ENCODE assay signal across 9 cellular contexts in the genomic region with DNA sequence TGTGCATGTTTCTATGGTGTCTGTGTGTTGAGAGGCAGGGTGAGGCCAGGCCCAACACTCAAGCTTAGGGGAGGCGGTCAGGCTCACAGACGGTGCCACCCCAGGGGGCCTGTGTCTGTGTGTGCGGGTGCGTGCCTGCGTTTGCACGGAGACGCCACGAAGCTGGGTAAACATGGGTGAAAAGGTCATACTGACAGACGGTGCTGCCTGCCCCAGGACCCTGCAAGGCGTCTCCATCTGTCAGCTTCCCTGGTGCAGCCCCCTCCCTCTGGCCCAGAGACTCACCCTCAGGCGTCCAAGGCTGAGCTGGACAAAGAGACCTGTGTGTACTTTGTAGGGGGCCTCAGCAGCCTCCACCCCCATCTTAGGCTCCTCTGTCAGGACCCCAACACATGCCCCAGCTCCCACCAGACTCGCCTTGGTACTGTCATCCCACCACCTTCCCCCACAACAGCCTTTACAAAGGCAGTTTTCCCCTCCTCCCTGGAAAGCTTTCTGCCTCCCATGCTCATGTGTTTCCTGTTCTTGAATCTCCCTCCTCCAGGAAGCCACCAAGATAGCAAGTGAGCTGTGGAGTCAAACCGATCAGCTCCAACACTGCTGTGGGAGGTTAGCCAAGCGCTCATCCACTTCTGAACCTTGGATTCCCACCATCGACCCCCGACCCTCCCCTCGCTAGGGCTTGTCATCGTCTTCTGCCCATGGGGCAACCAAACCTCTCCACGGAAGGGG. TPM values are rescaled to one million over a fixed set of nuclear protein-coding genes. Genes with fewer than 3 reads are reported as not detected.
A peak's percentile ranks its signal among the peaks of the same experiment; 100 is the strongest.
DNase-seq lines count a peak whose midpoint lies in the region; ATAC-seq and TF ChIP-seq lines count a peak whose summit lies in the region.
"Had no signal": no experiment of that assay in that cellular context is flagged by ENCODE, and none has a peak within 500 bp of the region (broad histone marks: within the 10 kb centered on the region; RNA-seq: fewer than 3 reads in every experiment).

No MANE protein-coding gene starts in this region.

- no peaks in the 10 kb centered on the region for H3K9me3 Mint-ChIP-seq in activated CD8-positive, alpha-beta memory T cell treated with anti-CD3 and anti-CD28 coated beads, Interleukin-2, amount 10 ng/mL, durations not matched to agents 7 days and 5 days (ENCODE audit: low read depth)

- 51 to 75% methylated on average over 4 of the region's 19 CpGs for WGBS in gastroesophageal sphincter (ENCODE audit: low coverage in 1 of 2), 2 donors
- WGBS in stomach, 5 donors: 49 to 58% (median 54%) methylated on average over 17 to 19 of the region's 19 CpGs

- TF ChIP-seq CTCF in gastroesophageal sphincter (IDR thresholded peaks at IDR 0.05) (no peak), stomach (IDR thresholded peaks at IDR 0.05) (no peak)

- H3K9me3 ChIP-seq in gastroesophageal sphincter (no peaks in the 10 kb centered on the region), stomach (no peaks in the 10 kb centered on the region)

- TF ChIP-seq POLR2A in gastroesophageal sphincter (IDR thresholded peaks at IDR 0.05) (no peak), stomach (IDR thresholded peaks at IDR 0.05) (no peak)

- intact Hi-C loops in stomach (cut with DNase I; ENCODE audit: low total_unique reads): no loop called here

- H3K36me3 ChIP-seq in gastroesophageal sphincter: peaks cover 0 to 6% of the 10 kb centered on the region in 2 donors
- peaks cover 0 to 22% (median 8%) of the 10 kb centered on the region in 4 donors for H3K36me3 ChIP-seq in stomach

- H3K27ac Mint-ChIP-seq in activated CD8-positive, alpha-beta memory T cell treated with anti-CD3 and anti-CD28 coated beads, Interleukin-2, amount 10 ng/mL, durations not matched to agents 7 days and 5 days: no peak overlapping the region

- no peak for DNase-seq in activated CD8-positive, alpha-beta memory T cell treated with anti-CD3 and anti-CD28 coated beads, Interleukin-2, amount 10 ng/mL, durations not matched to agents 7 days and 5 days
- DNase-seq in activated CD8-positive, alpha-beta memory T cell treated with anti-CD3 and anti-CD28 coated beads, Interleukin-2, amount 50 U/mL, for 4 hours: no peak
- DNase-seq in stomach (no peak), UCSD-AML1 (lab: John Stamatoyannopoulos, UW; ENCODE audit: unreplicated experiment) (no peak), GM03348 (ENCODE audit: low spot score) (no peak)
- DNase-seq: NK-92 treated with Interleukin-12 subunit alpha and Interleukin-12 subunit beta, amount 100 ng/mL, for 24 hours had no signal

- peak overlapping the region; percentile 35 for H3K4me3 Mint-ChIP-seq in activated CD8-positive, alpha-beta memory T cell treated with anti-CD3 and anti-CD28 coated beads, Interleukin-2, amount 10 ng/mL, durations not matched to agents 7 days and 5 days

- H3K4me1 Mint-ChIP-seq in activated CD8-positive, alpha-beta memory T cell treated with anti-CD3 and anti-CD28 coated beads, Interleukin-2, amount 10 ng/mL, durations not matched to agents 7 days and 5 days: peaks cover 5% of the 10 kb centered on the region

- TF ChIP-seq EP300 in gastroesophageal sphincter (IDR thresholded peaks at IDR 0.05) (no peak), stomach (IDR thresholded peaks at IDR 0.05) (no peak)

- no peaks in the 10 kb centered on the region for H3K36me3 Mint-ChIP-seq in activated CD8-positive, alpha-beta memory T cell treated with anti-CD3 and anti-CD28 coated beads, Interleukin-2, amount 10 ng/mL, durations not matched to agents 7 days and 5 days

- CTCF ChIA-PET in activated CD8-positive, alpha-beta memory T cell treated with anti-CD3 and anti-CD28 coated beads, Interleukin-2, amount 10 ng/mL, durations not matched to agents 7 days and 5 days (lab: Charles Lee): no interaction called here

- H3K27me3 Mint-ChIP-seq in activated CD8-positive, alpha-beta memory T cell treated with anti-CD3 and anti-CD28 coated beads, Interleukin-2, amount 10 ng/mL, durations not matched to agents 7 days and 5 days: peaks cover 9% of the 10 kb centered on the region

- H3K27me3 ChIP-seq in gastroesophageal sphincter (no peaks in the 10 kb centered on the region), stomach (peaks cover 0 to 8% (median 0%) of the 10 kb centered on the region in 3 donors)

- ATAC-seq in activated CD8-positive, alpha-beta memory T cell treated with anti-CD3 and anti-CD28 coated beads, Interleukin-2, amount 10 ng/mL, durations not matched to agents 7 days and 5 days: no peak
- ATAC-seq in SK-N-SH treated with all-trans-retinoic acid at 6 μM for 48 hours (no peak), gastroesophageal sphincter (no peak), HG03039 (IDR thresholded peaks at IDR 0.05; ENCODE audit: unreplicated experiment) (no peak)

- peaks cover 0 to 46% (median 27%) of the 10 kb centered on the region in 3 donors for H3K4me1 ChIP-seq in gastroesophageal sphincter
- peaks cover 26 to 45% (median 34%) of the 10 kb centered on the region in 4 donors for H3K4me1 ChIP-seq in stomach

- H3K27ac ChIP-seq in gastroesophageal sphincter (peak overlapping the region in 3 of 4 donors; percentile 53 to 72 (median 65)), stomach (peak overlapping the region in 1 of 5 donors; percentile 57)

- peak overlapping the region in 1 of 2 donors; percentile 52 for H3K4me3 ChIP-seq in gastroesophageal sphincter
- peak overlapping the region; percentile 40 to 53 (median 50) for H3K4me3 ChIP-seq in stomach

TF ChIP-seq in SK-N-SH treated with all-trans-retinoic acid at 6 μM for 48 hours, 23 proteins besides CTCF, POLR2A, EP300 and RAD21:
- TF ChIP-seq TCF4 (CRISPR knock-in tag; IDR thresholded peaks at IDR 0.05; ENCODE audit: borderline replicate concordance): no peak
- TF ChIP-seq ZNF70 (CRISPR knock-in tag; IDR thresholded peaks at IDR 0.05): 0 out of 2 replicates have a peak, but pooled peaks have one; percentile 56
- TF ChIP-seq CSDC2 (CRISPR knock-in tag; IDR thresholded peaks at IDR 0.05): no peak
- no peak for TF ChIP-seq RARB (CRISPR knock-in tag; IDR thresholded peaks at IDR 0.05)
- no peak for TF ChIP-seq POU6F1 (CRISPR knock-in tag; IDR thresholded peaks at IDR 0.05; ENCODE audit: borderline replicate concordance, low read depth)
- TF ChIP-seq PATZ1 (CRISPR knock-in tag; IDR thresholded peaks at IDR 0.05; ENCODE audit: borderline replicate concordance): no peak
- no peak for TF ChIP-seq OSR1 (CRISPR knock-in tag; IDR thresholded peaks at IDR 0.05)
- TF ChIP-seq ZNF565 (CRISPR knock-in tag; conservative IDR thresholded peaks at IDR 0.05; ENCODE audit: low read depth): no peak

RNA-seq across cellular contexts. Expression of gene PTPRF, which starts 34.1 kb away (rescaled TPM):
- total RNA-seq in activated CD8-positive, alpha-beta memory T cell treated with anti-CD3 and anti-CD28 coated beads, Interleukin-2, amount 10 ng/mL, durations not matched to agents 7 days and 5 days: under 1 TPM; 0.23 to 0.41 TPM
- total RNA-seq in gastroesophageal sphincter (10 to 100 TPM; 55.8 to 80.4 (median 60.8) TPM), stomach (100 to 1,000 TPM in 4 of 5 donors, 10 to 100 TPM in 1; 63.0 to 282 (median 114) TPM)
- 10 to 100 TPM; 11.3 to 53.3 (median 30.4) TPM for polyA plus RNA-seq in stomach

Comparison
In these comparisons a context has a peak if more than half of its experiments do, and no peak if none do; other contexts are left out.
1. RNA of gene PTPRF, which starts 34.1 kb away (total RNA-seq): 63.0 to 282 TPM in stomach and 55.8 to 80.4 TPM in gastroesophageal sphincter; 0.23 to 0.41 TPM in activated CD8-positive, alpha-beta memory T cell treated with anti-CD3 and anti-CD28 coated beads, Interleukin-2, amount 10 ng/mL, durations not matched to agents 7 days and 5 days; every median in the first group is over 10 times any median in the second.